In the genomic region with DNA sequence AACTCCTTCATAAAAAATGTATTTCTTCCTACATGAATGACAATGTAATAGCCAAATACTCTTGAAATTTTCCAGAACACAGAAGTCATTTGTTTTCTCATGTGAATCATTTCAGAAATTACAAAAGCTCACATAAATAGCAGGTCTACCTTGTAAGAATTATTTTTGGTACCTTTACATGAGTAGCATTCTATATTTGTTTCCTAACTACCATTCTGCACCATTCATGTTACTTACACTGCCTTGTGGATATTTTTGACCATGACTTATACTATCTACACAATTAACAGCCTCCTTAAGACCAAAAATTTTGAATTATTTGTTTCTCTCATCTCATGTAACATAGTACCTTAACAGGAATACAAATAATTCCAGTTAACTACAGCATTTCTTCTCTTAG, we compare ENCODE assay signal across 21 cellular contexts.
"Had no signal": no experiment of that assay in that cellular context is flagged by ENCODE, and none has a peak within 500 bp of the region (broad histone marks: within the 10 kb centered on the region; RNA-seq: fewer than 3 reads in every experiment).

No MANE protein-coding gene starts in this region.

- FAIRE-seq: HepG2 had no signal

- H3K4me3 ChIP-seq: MG63 had no signal

- H3K9me3 ChIP-seq: MG63, SK-N-SH had no signal

- DNase-seq: IMR-90; Karpas-422; KG1; MG63; NCI-H1092 treated with DMSO at 0.1 percent for 48 hours; NCI-H1436; NCI-H187; NCI-H2029; NCI-H2081 treated with DMSO at 0.1 percent for 48 hours; NCI-H2171; NCI-H524 treated with DMSO at 0.1 percent for 48 hours; NCI-H69; NCI-H774; NK-92 treated with Interleukin-12 subunit alpha and Interleukin-12 subunit beta, amount 100 ng/mL, for 24 hours; PC-3; SHP77; SK-N-SH; SW 1271 had no signal

- ATAC-seq: HepG2, Panc1, PC-3 had no signal

- H3K9me2 ChIP-seq: SK-N-SH had no signal

- H3K27ac ChIP-seq: RWPE1 had no signal

- H3K4me2 ChIP-seq: SK-N-SH had no signal

- H3K9ac ChIP-seq: SK-N-SH had no signal

- H3K27me3 ChIP-seq: MG63 had no signal
